ENCODE assay signal across 19 cellular contexts in genomic region chr1:162271972-162272371, GRCh38.
"Had no signal": no experiment of that assay in that cellular context is flagged by ENCODE, and none has a peak within 500 bp of the region (broad histone marks: within the 10 kb centered on the region; RNA-seq: fewer than 3 reads in every experiment).

No MANE protein-coding gene starts in this region.

- H3K4me1 ChIP-seq: lower lobe of right lung, prostate gland, testis, tibial artery had no signal

- H3K36me3 ChIP-seq: lower lobe of right lung, neutrophil, prostate gland, sigmoid colon, tibial artery had no signal

- FAIRE-seq: colon, frontal cortex, keratinocyte had no signal

- ATAC-seq: left ventricle myocardium superior; lower lobe of right lung; naive thymus-derived CD8-positive, alpha-beta T cell; right cardiac atrium; stimulated activated memory B cell treated with anti-CD40 and anti-IgM and Interleukin-4, amounts not matched to agents 10 μg/mL and 1 μg/mL and 100 μg/mL, for 72 hours; stimulated activated naive CD8-positive, alpha-beta T cell treated with anti-CD3 and anti-CD28 coated beads, Interleukin-15, Interleukin-2, amounts not matched to agents 100 U/mL and 50 U/mL, for 24 hours had no signal

- DNase-seq: dorsolateral prefrontal cortex; effector CD4-positive, alpha-beta T cell; head of caudate nucleus; left ventricle myocardium superior; lower lobe of right lung; naive thymus-derived CD8-positive, alpha-beta T cell; right cardiac atrium; sigmoid colon; stimulated activated CD4-positive, alpha-beta T cell treated with anti-CD3 and anti-CD28 coated beads, Interleukin-4, amount 100 ng/mL, for 4 hours; stimulated activated naive CD8-positive, alpha-beta T cell treated with anti-CD3 and anti-CD28 coated beads, Interleukin-15, Interleukin-2, amounts not matched to agents 100 U/mL and 50 U/mL, for 24 hours; substantia nigra; testis; tibial artery had no signal

- H3K27me3 ChIP-seq: dorsolateral prefrontal cortex, neutrophil, sigmoid colon, testis, tibial artery had no signal

- H3K27ac ChIP-seq: dorsolateral prefrontal cortex, lower lobe of right lung, neutrophil, prostate gland, sigmoid colon, testis, tibial artery had no signal

- H3K9me3 ChIP-seq: lower lobe of right lung, neutrophil, prostate gland, sigmoid colon, testis, tibial artery had no signal

- H3K4me3 ChIP-seq: dorsolateral prefrontal cortex, lower lobe of right lung, prostate gland, sigmoid colon, testis, tibial artery had no signal
